ENCODE assay signal across 26 cellular contexts in genomic region chr13:39938591-39938990, GRCh38.
DNase-seq lines count a peak whose midpoint lies in the region; ATAC-seq, FAIRE-seq and TF ChIP-seq lines count a peak whose summit lies in the region.
"Had no signal": no experiment of that assay in that cellular context is flagged by ENCODE, and none has a peak within 500 bp of the region (broad histone marks: within the 10 kb centered on the region; RNA-seq: fewer than 3 reads in every experiment).

No MANE protein-coding gene starts in this region.

- H3K27ac Mint-ChIP-seq in nephron: peak overlapping the region; percentile 40 to 59 (median 49)
- H3K27ac Mint-ChIP-seq: CD14-positive monocyte; CD4-positive, alpha-beta T cell; GM23338; H9 had no signal

- H3K36me3 Mint-ChIP-seq in nephron (ENCODE audit: low read depth): no peaks in the 10 kb centered on the region
- H3K36me3 Mint-ChIP-seq: CD14-positive monocyte; CD8-positive, alpha-beta memory T cell had no signal

- H4K20me1 ChIP-seq in SK-N-SH (ENCODE audit: insufficient read depth) (no peaks in the 10 kb centered on the region), GM23248 (ENCODE audit: insufficient read depth) (no peaks in the 10 kb centered on the region)
- H4K20me1 ChIP-seq: BLaER1 treated with 17β-estradiol and CSF1 and Interleukin-3, amounts not matched to agents 10 nM and 100 nM had no signal

- TF ChIP-seq CTCF in SK-N-SH (IDR thresholded peaks at IDR 0.05) (no peak), fibroblast of villous mesenchyme (IDR thresholded peaks at IDR 0.05; ENCODE audit: insufficient read depth, low read depth, low read length) (no peak), nephron (IDR thresholded peaks at IDR 0.05; ENCODE audit: unreplicated experiment in 3 of 3) (no peak)

- H3K4me3 ChIP-seq in SK-N-SH (ENCODE audit: low read depth in 2 of 2, low read length in 1 of 2): no peak overlapping the region
- H3K4me3 ChIP-seq in fibroblast of villous mesenchyme (ENCODE audit: low read depth, low read length): no peak overlapping the region
- no peak overlapping the region for H3K4me3 ChIP-seq in GM23248
- H3K4me3 ChIP-seq: BLaER1 treated with 17β-estradiol and CSF1 and Interleukin-3, amounts not matched to agents 10 nM and 100 nM; GM12878; GM23338 had no signal

- H2AFZ ChIP-seq in SK-N-SH (ENCODE audit: low read depth) (no peak overlapping the region; the same call in 1 of the 2 replicates), GM23248 (no peak overlapping the region)
- H2AFZ ChIP-seq: GM23338 had no signal

- peak overlapping the region; percentile 13 to 28; a peak in 3 of 4 replicates for H3K27ac ChIP-seq in SK-N-SH (ENCODE audit: low read depth in 2 of 2, low read length in 1 of 2)
- no peak overlapping the region for H3K27ac ChIP-seq in GM23248
- H3K27ac ChIP-seq: 22Rv1; BLaER1 treated with 17β-estradiol and CSF1 and Interleukin-3, amounts not matched to agents 10 nM and 100 nM had no signal

- in situ Hi-C loops in GM23248 (cut with MboI): no loop called here

- H3K36me3 ChIP-seq in SK-N-SH (replicated peaks in 1 of 2; ENCODE audit: control insufficient read depth in 1 of 2, insufficient read depth in 2 of 2, low read length in 1 of 2) (no peaks in the 10 kb centered on the region), GM23248 (ENCODE audit: low read depth) (no peaks in the 10 kb centered on the region)
- H3K36me3 ChIP-seq: BE2C; BLaER1 treated with 17β-estradiol and CSF1 and Interleukin-3, amounts not matched to agents 10 nM and 100 nM had no signal

- CTCF ChIA-PET in SK-N-SH (lab: Yijun Ruan, JAX): interaction anchor here (1.1 to 1.6 kb wide), 3 partner anchors 14 to 156 kb away, joined by 3 to 5 read pairs (median 4); no protein-coding TSS in a partner anchor

- DNase-seq in SK-N-SH (no peak), fibroblast of villous mesenchyme (ENCODE audit: low read depth) (peak; percentile 36), GM23248 (no peak)
- DNase-seq in stimulated activated CD4-positive, alpha-beta T cell treated with anti-CD3 and anti-CD28 coated beads, Interleukin-12 subunit alpha, Interleukin-12 subunit beta, amount 100 ng/mL, for 4 hours: no peak
- DNase-seq: AML-193; BE2C; CD4-positive, alpha-beta T cell; CD8-positive, alpha-beta memory T cell; DMS 273 treated with DMSO at 0.1 percent for 48 hours; DMS79; EL; GDM1; H9 had no signal

- no peak overlapping the region for H3K9ac ChIP-seq in SK-N-SH
- H3K9ac ChIP-seq in GM23248: no peak overlapping the region
- H3K9ac ChIP-seq: BLaER1 treated with 17β-estradiol and CSF1 and Interleukin-3, amounts not matched to agents 10 nM and 100 nM had no signal

- FAIRE-seq in endometrium (lab: Jason Lieb, UNC): peak; percentile 62
- FAIRE-seq: A204.1, D721Med, GM12878, GM19239 had no signal

- peaks cover 21% of the 10 kb centered on the region for H3K4me1 Mint-ChIP-seq in nephron

- H3F3A ChIP-seq in SK-N-SH (replicated peaks; ENCODE audit: insufficient read depth) (no peaks in the 10 kb centered on the region), GM23248 (ENCODE audit: insufficient read depth) (no peaks in the 10 kb centered on the region)

- H3K4me3 Mint-ChIP-seq in nephron: no peak overlapping the region
- H3K4me3 Mint-ChIP-seq: CD14-positive monocyte; CD4-positive, alpha-beta T cell; CD8-positive, alpha-beta memory T cell; GM23338; H9 had no signal

- H3K9me3 Mint-ChIP-seq in nephron: no peaks in the 10 kb centered on the region
- H3K9me3 Mint-ChIP-seq: CD14-positive monocyte; CD4-positive, alpha-beta T cell; CD8-positive, alpha-beta memory T cell; GM23338; H9 had no signal

- POLR2A ChIA-PET in SK-N-SH (lab: Yijun Ruan, JAX): no interaction called here

- peaks cover 0 to 2% of the 10 kb centered on the region in 2 experiments; a peak in 2 of 4 replicates for H3K4me1 ChIP-seq in SK-N-SH (ENCODE audit: control insufficient read depth in 1 of 2, insufficient read depth in 2 of 2, low read depth in 1 of 2, low read length in 1 of 2)
- H3K4me1 ChIP-seq in GM23248 (ENCODE audit: insufficient read depth): no peaks in the 10 kb centered on the region
- H3K4me1 ChIP-seq: BE2C; BLaER1 treated with 17β-estradiol and CSF1 and Interleukin-3, amounts not matched to agents 10 nM and 100 nM had no signal

- ATAC-seq in SK-N-SH treated with all-trans-retinoic acid at 6 μM for 48 hours: no peak
- ATAC-seq in HG02763 (IDR thresholded peaks at IDR 0.05; ENCODE audit: unreplicated experiment): no peak
- ATAC-seq: GM12878, GM23338, HCT116 had no signal

- H3K27me3 Mint-ChIP-seq in nephron (ENCODE audit: low read depth): peaks cover 10% of the 10 kb centered on the region
- H3K27me3 Mint-ChIP-seq: CD4-positive, alpha-beta T cell had no signal

- no peaks in the 10 kb centered on the region for H3K9me2 ChIP-seq in SK-N-SH
- no peaks in the 10 kb centered on the region for H3K9me2 ChIP-seq in GM23248 (ENCODE audit: insufficient read depth)

- 42% methylated on average over 2 of the region's 2 CpGs for WGBS in SK-N-SH (ENCODE audit: low lambda C conversion rate)
- 43 to 47% methylated on average over 2 of the region's 2 CpGs for WGBS in GM23248 (ENCODE audit: low coverage in 1 of 2, low lambda C conversion rate in 2 of 2, missing lambda C conversion rate in 2 of 2), 2 experiments

- no peaks in the 10 kb centered on the region for H3K79me2 ChIP-seq in SK-N-SH (ENCODE audit: insufficient read depth)
- H3K79me2 ChIP-seq in GM23248 (ENCODE audit: insufficient read depth): no peaks in the 10 kb centered on the region

- H3K4me2 ChIP-seq in SK-N-SH (no peak overlapping the region), GM23248 (ENCODE audit: unreplicated experiment) (no peak overlapping the region)
- H3K4me2 ChIP-seq: BLaER1 treated with 17β-estradiol and CSF1 and Interleukin-3, amounts not matched to agents 10 nM and 100 nM; GM23338 had no signal

- no peaks in the 10 kb centered on the region for H3K9me3 ChIP-seq in SK-N-SH
- H3K9me3 ChIP-seq in GM23248 (ENCODE audit: low read depth): no peaks in the 10 kb centered on the region
- H3K9me3 ChIP-seq: BE2C; BLaER1 treated with 17β-estradiol and CSF1 and Interleukin-3, amounts not matched to agents 10 nM and 100 nM had no signal

- no peak for TF ChIP-seq RAD21 in SK-N-SH (IDR thresholded peaks at IDR 0.05; ENCODE audit: low read length)

- H3K27me3 ChIP-seq in SK-N-SH (ENCODE audit: insufficient read depth) (no peaks in the 10 kb centered on the region), GM23248 (replicated peaks; ENCODE audit: insufficient read depth) (peaks cover 15% of the 10 kb centered on the region)
- H3K27me3 ChIP-seq: BE2C; BLaER1 treated with 17β-estradiol and CSF1 and Interleukin-3, amounts not matched to agents 10 nM and 100 nM had no signal

- peak in 1 of 2 experiments; percentile 28; a peak in 1 of 4 replicates for TF ChIP-seq EP300 in SK-N-SH (IDR thresholded peaks at IDR 0.05; ENCODE audit: borderline replicate concordance in 1 of 2, low read depth in 1 of 2, low read length in 1 of 2)

TF ChIP-seq in SK-N-SH, 30 proteins besides CTCF, POLR2A, EP300 and RAD21:
- TF ChIP-seq IRF3 (IDR thresholded peaks at IDR 0.05; ENCODE audit: low read depth, low read length): no peak
- TF ChIP-seq RXRA (IDR thresholded peaks at IDR 0.05; ENCODE audit: borderline replicate concordance, low read depth): no peak
- no peak for TF ChIP-seq RFX5 (IDR thresholded peaks at IDR 0.05; ENCODE audit: low read length)

TF ChIP-seq in SK-N-SH treated with all-trans-retinoic acid at 6 μM for 48 hours, 23 proteins besides CTCF, POLR2A, EP300 and RAD21 (continues in another document):
- TF ChIP-seq CSRNP3 (CRISPR knock-in tag; IDR thresholded peaks at IDR 0.05): no peak
- TF ChIP-seq POU6F1 (CRISPR knock-in tag; IDR thresholded peaks at IDR 0.05; ENCODE audit: borderline replicate concordance, low read depth): no peak
- no peak for TF ChIP-seq PATZ1 (CRISPR knock-in tag; IDR thresholded peaks at IDR 0.05; ENCODE audit: borderline replicate concordance)
- no peak for TF ChIP-seq ESRRG (CRISPR knock-in tag; IDR thresholded peaks at IDR 0.05)
